10 cellular contexts compared by ENCODE assay signal in the genomic region with DNA sequence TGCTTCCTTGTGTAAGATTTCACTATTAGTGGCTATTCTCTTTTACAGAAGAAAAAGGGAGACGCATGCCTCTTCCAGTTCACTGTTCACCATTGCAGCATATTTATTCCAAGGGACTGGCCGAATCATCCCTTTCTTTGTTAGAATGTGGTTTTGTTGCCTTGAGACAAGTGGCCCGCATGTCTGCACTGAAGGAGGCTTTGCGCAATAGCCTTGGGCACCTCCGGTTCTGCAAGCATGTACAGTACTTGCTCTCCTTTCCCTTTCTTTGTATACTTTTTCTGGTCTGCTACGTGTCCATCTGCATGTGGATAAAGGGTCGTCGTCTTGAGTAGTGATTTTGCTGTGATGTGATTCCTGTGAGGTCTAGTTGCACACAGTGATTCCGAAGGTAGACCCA. TPM values are rescaled to one million over a fixed set of nuclear protein-coding genes. Genes with fewer than 3 reads are reported as not detected.
DNase-seq lines count a peak whose midpoint lies in the region; ATAC-seq, FAIRE-seq and TF ChIP-seq lines count a peak whose summit lies in the region.
"Had no signal": no experiment of that assay in that cellular context is flagged by ENCODE, and none has a peak within 500 bp of the region (broad histone marks: within the 10 kb centered on the region; RNA-seq: fewer than 3 reads in every experiment).

No MANE protein-coding gene starts in this region.

- FAIRE-seq in astrocyte (lab: Jason Lieb, UNC): no peak

- peak overlapping the region; percentile 2; the same call in 1 of the 2 replicates for H3K9ac ChIP-seq in SK-N-SH
- peak overlapping the region; percentile 72 for H3K9ac ChIP-seq in astrocyte (ENCODE audit: low read length)

- intact Hi-C loops in upper lobe of right lung (cut with DNase I): no loop called here

- peaks cover 47% of the 10 kb centered on the region for H3F3A ChIP-seq in SK-N-SH (replicated peaks; ENCODE audit: insufficient read depth)

- H3K79me2 ChIP-seq in SK-N-SH (ENCODE audit: insufficient read depth) (peaks cover 95% of the 10 kb centered on the region), astrocyte (ENCODE audit: insufficient read depth, low read length) (peaks cover 94% of the 10 kb centered on the region)

- H3K27me3 Mint-ChIP-seq in astrocyte (ENCODE audit: low read depth, unreplicated experiment): no peaks in the 10 kb centered on the region

- no peaks in the 10 kb centered on the region for H3K27me3 ChIP-seq in SK-N-SH (ENCODE audit: insufficient read depth)
- H3K27me3 ChIP-seq in astrocyte (ENCODE audit: insufficient read depth, low read length): no peaks in the 10 kb centered on the region
- no peaks in the 10 kb centered on the region for H3K27me3 ChIP-seq in upper lobe of right lung

- no peaks in the 10 kb centered on the region for H3K9me3 Mint-ChIP-seq in astrocyte (ENCODE audit: unreplicated experiment)

- H3K9me3 ChIP-seq in SK-N-SH (no peaks in the 10 kb centered on the region), astrocyte (ENCODE audit: insufficient read depth, low read depth, low read length) (no peaks in the 10 kb centered on the region), upper lobe of right lung (no peaks in the 10 kb centered on the region)

- ATAC-seq in SK-N-SH treated with all-trans-retinoic acid at 6 μM for 48 hours (no peak), upper lobe of right lung (peak; percentile 67)

- no peak for TF ChIP-seq RAD21 in SK-N-SH (IDR thresholded peaks at IDR 0.05; ENCODE audit: low read length)

- H3K9me2 ChIP-seq in SK-N-SH: no peaks in the 10 kb centered on the region

- peaks cover 77% of the 10 kb centered on the region for H3K4me1 Mint-ChIP-seq in astrocyte (ENCODE audit: low read depth, unreplicated experiment)

- no peak for TF ChIP-seq CTCF in SK-N-SH (IDR thresholded peaks at IDR 0.05)
- TF ChIP-seq CTCF in astrocyte (IDR thresholded peaks at IDR 0.05; ENCODE audit: insufficient read depth, low read depth, low read length): no peak
- TF ChIP-seq CTCF in upper lobe of right lung (IDR thresholded peaks at IDR 0.05): no peak

- H3K4me2 ChIP-seq in SK-N-SH (peak overlapping the region; percentile 73), astrocyte (ENCODE audit: low read length) (peak overlapping the region; percentile 75)

- H3K36me3 ChIP-seq in SK-N-SH (replicated peaks in 1 of 2; ENCODE audit: control insufficient read depth in 1 of 2, insufficient read depth in 2 of 2, low read length in 1 of 2) (peaks cover 0 to under 1% of the 10 kb centered on the region in 2 experiments), astrocyte (ENCODE audit: insufficient read depth, low read length) (no peaks in the 10 kb centered on the region), upper lobe of right lung (no peaks in the 10 kb centered on the region)

- peaks cover 7% of the 10 kb centered on the region for H3K36me3 Mint-ChIP-seq in astrocyte (ENCODE audit: low read depth, unreplicated experiment)

- no peak overlapping the region for H3K4me3 ChIP-seq in SK-N-SH (ENCODE audit: low read depth in 2 of 2, low read length in 1 of 2)
- H3K4me3 ChIP-seq in astrocyte (ENCODE audit: insufficient read depth, low read depth, low read length): peak overlapping the region; percentile 8
- H3K4me3 ChIP-seq in upper lobe of right lung: no peak overlapping the region

- H3K27ac ChIP-seq in SK-N-SH (ENCODE audit: low read depth in 2 of 2, low read length in 1 of 2) (peak overlapping the region in 1 of 2 experiments; percentile 92; a peak in 2 of 4 replicates), astrocyte (ENCODE audit: low read depth, low read length) (peak overlapping the region; percentile 93), upper lobe of right lung (peak overlapping the region; percentile 47)

- WGBS in SK-N-SH (ENCODE audit: low lambda C conversion rate): 69% methylated on average over 9 of the region's 9 CpGs

- TF ChIP-seq EP300 in SK-N-SH (IDR thresholded peaks at IDR 0.05; ENCODE audit: borderline replicate concordance in 1 of 2, low read depth in 1 of 2, low read length in 1 of 2): no peak

- peak overlapping the region; percentile 99 for H3K27ac Mint-ChIP-seq in astrocyte (ENCODE audit: unreplicated experiment)

- H4K20me1 ChIP-seq in SK-N-SH (ENCODE audit: insufficient read depth) (0 out of 2 replicates have a peak, but pooled peaks cover 5% of the 10 kb centered on the region), astrocyte (ENCODE audit: insufficient read depth, low read length) (peaks cover 4% of the 10 kb centered on the region)

- no peak overlapping the region for H2AFZ ChIP-seq in SK-N-SH (ENCODE audit: low read depth)
- H2AFZ ChIP-seq in astrocyte (ENCODE audit: low read depth, low read length): no peak overlapping the region

- CTCF ChIA-PET in SK-N-SH (lab: Yijun Ruan, JAX): no interaction called here

- DNase-seq in SK-N-SH (no peak), astrocyte (ENCODE audit: low read depth) (peak; percentile 92), kidney tubule cell (ENCODE audit: low spot score) (peak; percentile 77), upper lobe of right lung (peak; percentile 81), DMS53 treated with DMSO at 0.1 percent for 48 hours (lab: John Stamatoyannopoulos, UW; ENCODE audit: unreplicated experiment) (no peak)
- no peak for DNase-seq in activated CD4-positive, alpha-beta T cell treated with anti-CD3 and anti-CD28 coated beads, Interleukin-2, amount 50 U/mL, for 4 hours
- DNase-seq in activated T-cell treated with anti-CD3 and anti-CD28 coated beads, Interleukin-2, amount 50 U/mL, for 1 hour: no peak
- DNase-seq: activated CD8-positive, alpha-beta memory T cell treated with anti-CD3 and anti-CD28 coated beads for 24 hours; NCI-H1105 treated with DMSO at 0.1 percent for 48 hours had no signal

- peak overlapping the region; percentile 64 for H3K4me3 Mint-ChIP-seq in astrocyte (ENCODE audit: unreplicated experiment)

- POLR2A ChIA-PET in SK-N-SH (lab: Yijun Ruan, JAX): no interaction called here

- H3K4me1 ChIP-seq in SK-N-SH (ENCODE audit: control insufficient read depth in 1 of 2, insufficient read depth in 2 of 2, low read depth in 1 of 2, low read length in 1 of 2): peaks cover 23 to 34% of the 10 kb centered on the region in 2 experiments
- peaks cover 66% of the 10 kb centered on the region for H3K4me1 ChIP-seq in astrocyte (ENCODE audit: insufficient read depth, low read length)
- H3K4me1 ChIP-seq in upper lobe of right lung: peaks cover 44% of the 10 kb centered on the region

TF ChIP-seq in SK-N-SH, 30 proteins besides CTCF, POLR2A, EP300 and RAD21:
- peak; percentile 10; the same call in 1 of the 2 replicates for TF ChIP-seq TCF12 (IDR thresholded peaks at IDR 0.05)
- no peak for TF ChIP-seq YY1 (IDR thresholded peaks at IDR 0.05; ENCODE audit: low read depth)

TF ChIP-seq in SK-N-SH treated with all-trans-retinoic acid at 6 μM for 48 hours, 23 proteins besides CTCF, POLR2A, EP300 and RAD21 (continues in another document):
- TF ChIP-seq ISL1 (CRISPR knock-in tag; IDR thresholded peaks at IDR 0.05) (no peak), TCF4 (CRISPR knock-in tag; IDR thresholded peaks at IDR 0.05; ENCODE audit: borderline replicate concordance) (no peak), SNAI2 (CRISPR knock-in tag; IDR thresholded peaks at IDR 0.05) (no peak), ZNF70 (CRISPR knock-in tag; IDR thresholded peaks at IDR 0.05) (no peak), PPARA (CRISPR knock-in tag; IDR thresholded peaks at IDR 0.05; ENCODE audit: borderline replicate concordance) (no peak), ZFP3 (CRISPR knock-in tag; IDR thresholded peaks at IDR 0.05) (no peak), ZNF8 (CRISPR knock-in tag; IDR thresholded peaks at IDR 0.05) (no peak)
- TF ChIP-seq, protein P1, sequence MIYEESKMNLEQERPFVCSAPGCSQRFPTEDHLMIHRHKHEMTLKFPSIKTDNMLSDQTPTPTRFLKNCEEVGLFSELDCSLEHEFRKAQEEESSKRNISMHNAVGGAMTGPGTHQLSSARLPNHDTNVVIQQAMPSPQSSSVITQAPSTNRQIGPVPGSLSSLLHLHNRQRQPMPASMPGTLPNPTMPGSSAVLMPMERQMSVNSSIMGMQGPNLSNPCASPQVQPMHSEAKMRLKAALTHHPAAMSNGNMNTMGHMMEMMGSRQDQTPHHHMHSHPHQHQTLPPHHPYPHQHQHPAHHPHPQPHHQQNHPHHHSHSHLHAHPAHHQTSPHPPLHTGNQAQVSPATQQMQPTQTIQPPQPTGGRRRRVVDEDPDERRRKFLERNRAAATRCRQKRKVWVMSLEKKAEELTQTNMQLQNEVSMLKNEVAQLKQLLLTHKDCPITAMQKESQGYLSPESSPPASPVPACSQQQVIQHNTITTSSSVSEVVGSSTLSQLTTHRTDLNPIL (CRISPR knock-in tag; IDR thresholded peaks at IDR 0.05; ENCODE audit: low read depth): no peak
- TF ChIP-seq, protein P2, sequence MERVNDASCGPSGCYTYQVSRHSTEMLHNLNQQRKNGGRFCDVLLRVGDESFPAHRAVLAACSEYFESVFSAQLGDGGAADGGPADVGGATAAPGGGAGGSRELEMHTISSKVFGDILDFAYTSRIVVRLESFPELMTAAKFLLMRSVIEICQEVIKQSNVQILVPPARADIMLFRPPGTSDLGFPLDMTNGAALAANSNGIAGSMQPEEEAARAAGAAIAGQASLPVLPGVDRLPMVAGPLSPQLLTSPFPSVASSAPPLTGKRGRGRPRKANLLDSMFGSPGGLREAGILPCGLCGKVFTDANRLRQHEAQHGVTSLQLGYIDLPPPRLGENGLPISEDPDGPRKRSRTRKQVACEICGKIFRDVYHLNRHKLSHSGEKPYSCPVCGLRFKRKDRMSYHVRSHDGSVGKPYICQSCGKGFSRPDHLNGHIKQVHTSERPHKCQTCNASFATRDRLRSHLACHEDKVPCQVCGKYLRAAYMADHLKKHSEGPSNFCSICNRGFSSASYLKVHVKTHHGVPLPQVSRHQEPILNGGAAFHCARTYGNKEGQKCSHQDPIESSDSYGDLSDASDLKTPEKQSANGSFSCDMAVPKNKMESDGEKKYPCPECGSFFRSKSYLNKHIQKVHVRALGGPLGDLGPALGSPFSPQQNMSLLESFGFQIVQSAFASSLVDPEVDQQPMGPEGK (CRISPR knock-in tag; IDR thresholded peaks at IDR 0.05; ENCODE audit: borderline replicate concordance): no peak

RNA-seq across cellular contexts. Expression of a gene that starts 43.0 kb away (rescaled TPM):
- polyA plus RNA-seq in SK-N-SH (2012; rRNA removed): 115 and 127 TPM in 2 replicates
- 44.1 and 52.4 TPM in 2 replicates for polyA plus RNA-seq in SK-N-SH (2012; cell fraction: cytosol; rRNA removed)
- 397 and 536 TPM in 2 replicates for polyA plus RNA-seq in SK-N-SH (2012; cell fraction: nucleus; rRNA removed)
- total RNA-seq in astrocyte (434 and 521 TPM in 2 replicates), upper lobe of right lung (115 TPM)

Comparison
In these comparisons a context has a peak if more than half of its experiments do, and no peak if none do; other contexts are left out.
1. DNase-seq: peak in astrocyte (single experiment), kidney tubule cell (single experiment) and upper lobe of right lung (single experiment); none in SK-N-SH (single experiment), activated CD4-positive, alpha-beta T cell treated with anti-CD3 and anti-CD28 coated beads, Interleukin-2, amount 50 U/mL, for 4 hours (0 of 2), activated T-cell treated with anti-CD3 and anti-CD28 coated beads, Interleukin-2, amount 50 U/mL, for 1 hour (single experiment) and DMS53 treated with DMSO at 0.1 percent for 48 hours (single experiment).